19 cellular contexts compared by ENCODE assay signal in the genomic region with DNA sequence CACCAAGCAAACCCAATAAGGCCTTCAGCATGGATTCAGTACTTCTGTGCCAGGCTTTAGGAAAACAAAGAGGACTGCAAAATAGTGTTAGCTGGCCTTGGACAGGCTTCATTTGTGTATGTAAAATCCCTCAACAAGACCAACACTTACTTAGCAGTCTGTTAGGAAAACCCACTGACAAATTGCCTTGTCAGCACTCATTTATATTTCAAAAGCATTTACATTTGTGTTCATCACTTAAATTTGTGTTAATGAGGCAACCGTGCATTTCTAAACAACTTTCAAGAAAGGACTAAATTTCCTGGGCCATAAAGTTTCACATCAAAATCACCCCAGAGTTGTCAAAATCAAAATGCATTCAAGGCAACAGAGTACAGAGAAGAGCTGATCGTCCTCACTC. TPM values are rescaled to one million over a fixed set of nuclear protein-coding genes. Genes with fewer than 3 reads are reported as not detected.
DNase-seq lines count a peak whose midpoint lies in the region; ATAC-seq, FAIRE-seq and TF ChIP-seq lines count a peak whose summit lies in the region.
"Had no signal": no experiment of that assay in that cellular context is flagged by ENCODE, and none has a peak within 500 bp of the region (broad histone marks: within the 10 kb centered on the region; RNA-seq: fewer than 3 reads in every experiment).

No MANE protein-coding gene starts in this region.

- no peak overlapping the region for H3K18ac ChIP-seq in H9 (ENCODE audit: insufficient read length, low read depth, low read length)

- no peak overlapping the region for H3T11ph ChIP-seq in H9 (ENCODE audit: low read length)

- TF ChIP-seq POLR2A in GM12892 (IDR thresholded peaks at IDR 0.05; ENCODE audit: low read depth, low read length), result no peak

- H2BK15ac ChIP-seq in H9 (ENCODE audit: low read depth, low read length), result no peak overlapping the region

- no peak overlapping the region for H3K23ac ChIP-seq in H9 (ENCODE audit: insufficient read length, low read depth, low read length)

- H2BK5ac ChIP-seq in H9 (ENCODE audit: insufficient read length, low read length), result no peak overlapping the region

- H3K9me3 ChIP-seq in H9 (ENCODE audit: control insufficient read depth, low read depth, low read length) (no peaks in the 10 kb centered on the region), astrocyte (ENCODE audit: insufficient read depth, low read depth, low read length) (no peaks in the 10 kb centered on the region), upper lobe of right lung (no peaks in the 10 kb centered on the region)
- H3K9me3 ChIP-seq: BE2C, Caco-2 had no signal

- peak; percentile 66 for FAIRE-seq in GM12892 (lab: Jason Lieb, UNC)
- FAIRE-seq in astrocyte (lab: Jason Lieb, UNC), result peak; percentile 80
- FAIRE-seq: D721Med, G401.6, GM12891, GM18507 had no signal

- no peak overlapping the region for H2BK120ac ChIP-seq in H9 (ENCODE audit: low read depth, low read length, poor library complexity, severe bottlenecking)

- H4K91ac ChIP-seq in H9 (ENCODE audit: insufficient read length, low read depth, low read length), result no peak overlapping the region

- intact Hi-C loops in upper lobe of right lung (cut with DNase I), result no loop called here

- TF ChIP-seq CTCF in H9 (conservative IDR thresholded peaks at IDR 0.05), result no peak
- TF ChIP-seq CTCF in astrocyte (IDR thresholded peaks at IDR 0.05; ENCODE audit: insufficient read depth, low read depth, low read length), result no peak
- TF ChIP-seq CTCF in progenitor cell of endocrine pancreas (IDR thresholded peaks at IDR 0.05; ENCODE audit: unreplicated experiment), result no peak
- TF ChIP-seq CTCF in upper lobe of right lung (IDR thresholded peaks at IDR 0.05), result no peak

- H4K20me1 ChIP-seq in H9 (ENCODE audit: control insufficient read depth, insufficient read depth, insufficient read length) (no peaks in the 10 kb centered on the region), astrocyte (ENCODE audit: insufficient read depth, low read length) (no peaks in the 10 kb centered on the region)

- H4K5ac ChIP-seq in H9 (ENCODE audit: insufficient read length, low read depth, low read length), result no peak overlapping the region

- H3K14ac ChIP-seq in H9 (ENCODE audit: insufficient read depth, low read length), result no peak overlapping the region

- H3K27ac ChIP-seq in H9 (ENCODE audit: insufficient read length, low read depth, low read length) (no peak overlapping the region), astrocyte (ENCODE audit: low read depth, low read length) (no peak overlapping the region), upper lobe of right lung (no peak overlapping the region)

- H3K4ac ChIP-seq in H9 (ENCODE audit: low read depth, low read length), result no peak overlapping the region

- H2AK5ac ChIP-seq in H9 (ENCODE audit: insufficient read length, low read length), result no peak overlapping the region

- no peak overlapping the region for H3K4me3 Mint-ChIP-seq in H9
- no peak overlapping the region for H3K4me3 Mint-ChIP-seq in astrocyte (ENCODE audit: unreplicated experiment)
- H3K4me3 Mint-ChIP-seq in progenitor cell of endocrine pancreas (ENCODE audit: low read depth), result no peak overlapping the region
- H3K4me3 Mint-ChIP-seq: CD4-positive, CD25-positive, alpha-beta regulatory T cell had no signal

- H3K23me2 ChIP-seq in H9 (ENCODE audit: insufficient read length, low read depth, low read length, poor library complexity, severe bottlenecking), result no peaks in the 10 kb centered on the region

- no CpG with 5 or more reads among the region's 2 CpGs for WGBS in H9 (ENCODE audit: extremely low coverage, insufficient read length, low lambda C conversion rate)

- H3K27me3 ChIP-seq in H9 (ENCODE audit: insufficient read depth, low read length) (no peaks in the 10 kb centered on the region), astrocyte (ENCODE audit: insufficient read depth, low read length) (no peaks in the 10 kb centered on the region), upper lobe of right lung (no peaks in the 10 kb centered on the region)
- H3K27me3 ChIP-seq: BE2C had no signal

- H3K4me1 ChIP-seq in H9 (ENCODE audit: insufficient read depth, low read length) (peaks cover 2% of the 10 kb centered on the region; the same call in 1 of the 2 replicates), astrocyte (ENCODE audit: insufficient read depth, low read length) (no peaks in the 10 kb centered on the region), upper lobe of right lung (no peaks in the 10 kb centered on the region)
- H3K4me1 ChIP-seq: BE2C, Caco-2 had no signal

- H3K36me3 Mint-ChIP-seq in H9 (ENCODE audit: insufficient read depth in 1 of 3, low read depth in 3 of 3), result peaks cover 29 to 74% (median 56%) of the 10 kb centered on the region in 3 experiments
- H3K36me3 Mint-ChIP-seq in astrocyte (ENCODE audit: low read depth, unreplicated experiment), result peaks cover 2% of the 10 kb centered on the region
- H3K36me3 Mint-ChIP-seq in progenitor cell of endocrine pancreas (ENCODE audit: insufficient read depth), result peaks cover 23% of the 10 kb centered on the region
- H3K36me3 Mint-ChIP-seq: CD4-positive, CD25-positive, alpha-beta regulatory T cell had no signal

- H3K36me3 ChIP-seq in astrocyte (ENCODE audit: insufficient read depth, low read length), result no peaks in the 10 kb centered on the region
- no peaks in the 10 kb centered on the region for H3K36me3 ChIP-seq in upper lobe of right lung
- H3K36me3 ChIP-seq: BE2C had no signal

- no peak overlapping the region for H3K4me3 ChIP-seq in astrocyte (ENCODE audit: insufficient read depth, low read depth, low read length)
- no peak overlapping the region for H3K4me3 ChIP-seq in upper lobe of right lung

- no peak overlapping the region for H2BK20ac ChIP-seq in H9 (ENCODE audit: low read depth, low read length, poor library complexity, severe bottlenecking)

- H2AFZ ChIP-seq in H9 (ENCODE audit: low read length) (no peak overlapping the region), astrocyte (ENCODE audit: low read depth, low read length) (no peak overlapping the region)

- H3K79me1 ChIP-seq in H9 (ENCODE audit: insufficient read depth, low read depth, low read length, poor library complexity, severe bottlenecking), result no peaks in the 10 kb centered on the region

- H4K8ac ChIP-seq in H9 (replicated peaks; ENCODE audit: insufficient read length, low read depth, low read length), result no peak overlapping the region

- H3K9ac ChIP-seq in H9 (ENCODE audit: extremely low read depth, insufficient read length, low read length) (no peak overlapping the region), astrocyte (ENCODE audit: low read length) (no peak overlapping the region)

- no peak overlapping the region for H3K4me2 ChIP-seq in H9 (ENCODE audit: insufficient read depth, insufficient read length, low read length)
- no peak overlapping the region for H3K4me2 ChIP-seq in astrocyte (ENCODE audit: low read length)

- ATAC-seq in HG03354 (IDR thresholded peaks at IDR 0.05; ENCODE audit: poor library complexity, severe bottlenecking, unreplicated experiment) (no peak), upper lobe of right lung (no peak)

- H3K79me2 ChIP-seq in H9 (ENCODE audit: insufficient read depth, low read length), result no peaks in the 10 kb centered on the region
- no peaks in the 10 kb centered on the region for H3K79me2 ChIP-seq in astrocyte (ENCODE audit: insufficient read depth, low read length)

- peaks cover 0 to 5% of the 10 kb centered on the region in 2 experiments; a peak in 2 of 5 replicates for H3K9me3 Mint-ChIP-seq in H9
- no peaks in the 10 kb centered on the region for H3K9me3 Mint-ChIP-seq in astrocyte (ENCODE audit: unreplicated experiment)
- H3K9me3 Mint-ChIP-seq in progenitor cell of endocrine pancreas (ENCODE audit: low read depth), result no peaks in the 10 kb centered on the region
- H3K9me3 Mint-ChIP-seq: CD4-positive, CD25-positive, alpha-beta regulatory T cell had no signal

- no peak overlapping the region for H3K56ac ChIP-seq in H9 (ENCODE audit: insufficient read length, low read depth, low read length)

- H3K4me1 Mint-ChIP-seq in H9 (peaks cover 21 to 23% of the 10 kb centered on the region in 2 experiments), astrocyte (ENCODE audit: low read depth, unreplicated experiment) (peaks cover 3% of the 10 kb centered on the region), progenitor cell of endocrine pancreas (ENCODE audit: low read depth) (peaks cover 17% of the 10 kb centered on the region)
- H3K4me1 Mint-ChIP-seq: CD4-positive, CD25-positive, alpha-beta regulatory T cell had no signal

- H2BK12ac ChIP-seq in H9 (ENCODE audit: insufficient read length, low read depth, low read length), result no peak overlapping the region

- H3K27me3 Mint-ChIP-seq in H9 (ENCODE audit: low read depth) (no peaks in the 10 kb centered on the region; the same call in 1 of the 2 replicates), astrocyte (ENCODE audit: low read depth, unreplicated experiment) (no peaks in the 10 kb centered on the region), progenitor cell of endocrine pancreas (no peaks in the 10 kb centered on the region)
- H3K27me3 Mint-ChIP-seq: CD4-positive, CD25-positive, alpha-beta regulatory T cell had no signal

- peak overlapping the region in 2 of 3 experiments; percentile 60 to 80; a peak in 4 of 7 replicates for H3K27ac Mint-ChIP-seq in H9
- no peak overlapping the region for H3K27ac Mint-ChIP-seq in astrocyte (ENCODE audit: unreplicated experiment)
- H3K27ac Mint-ChIP-seq in progenitor cell of endocrine pancreas, result peak overlapping the region; percentile 69
- H3K27ac Mint-ChIP-seq: CD4-positive, CD25-positive, alpha-beta regulatory T cell had no signal

- DNase-seq in GM12892 (ENCODE audit: insufficient read length) (no peak), H9 (no peak), astrocyte (ENCODE audit: low read depth) (no peak), progenitor cell of endocrine pancreas (ENCODE audit: low spot score, unreplicated experiment) (no peak), upper lobe of right lung (no peak), MV-4-11 (lab: John Stamatoyannopoulos, UW) (no peak)
- DNase-seq: ACHN; BE2C; C1 segment of cervical spinal cord; Caco-2; CD4-positive, CD25-positive, alpha-beta regulatory T cell; GOT3; H7 had no signal

RNA-seq across cellular contexts. Expression of a gene that starts 1.5 kb away (rescaled TPM):
- not detected for polyA plus RNA-seq in GM12892 (2012; ENCODE audit: missing spikeins)
- total RNA-seq in H9 (2021) (not detected in 2 replicates), astrocyte (not detected in 2 replicates), progenitor cell of endocrine pancreas (not detected in 2 replicates), upper lobe of right lung (not detected)
- total RNA-seq: A172; Caco-2; CD4-positive, CD25-positive, alpha-beta regulatory T cell; H7 had no signal
- polyA plus RNA-seq: CD4-positive, CD25-positive, alpha-beta regulatory T cell had no signal
